In genomic region chr2:65101071-65101470, GRCh38 we compare ENCODE assay signal across 1 cellular context.
TF ChIP-seq lines count a peak whose summit lies in the region.

No MANE protein-coding gene starts in this region.

TF ChIP-seq in SK-N-SH, 30 proteins besides CTCF, POLR2A, EP300 and RAD21 (continued from another document):
- TF ChIP-seq ZBTB33 (IDR thresholded peaks at IDR 0.05; ENCODE audit: borderline replicate concordance, low read depth) = no peak
- TF ChIP-seq NFIC (IDR thresholded peaks at IDR 0.05; ENCODE audit: borderline replicate concordance) = no peak
- no peak for TF ChIP-seq MAX (IDR thresholded peaks at IDR 0.05; ENCODE audit: low read depth)
